8 cellular contexts compared by ENCODE assay signal in the genomic region with DNA sequence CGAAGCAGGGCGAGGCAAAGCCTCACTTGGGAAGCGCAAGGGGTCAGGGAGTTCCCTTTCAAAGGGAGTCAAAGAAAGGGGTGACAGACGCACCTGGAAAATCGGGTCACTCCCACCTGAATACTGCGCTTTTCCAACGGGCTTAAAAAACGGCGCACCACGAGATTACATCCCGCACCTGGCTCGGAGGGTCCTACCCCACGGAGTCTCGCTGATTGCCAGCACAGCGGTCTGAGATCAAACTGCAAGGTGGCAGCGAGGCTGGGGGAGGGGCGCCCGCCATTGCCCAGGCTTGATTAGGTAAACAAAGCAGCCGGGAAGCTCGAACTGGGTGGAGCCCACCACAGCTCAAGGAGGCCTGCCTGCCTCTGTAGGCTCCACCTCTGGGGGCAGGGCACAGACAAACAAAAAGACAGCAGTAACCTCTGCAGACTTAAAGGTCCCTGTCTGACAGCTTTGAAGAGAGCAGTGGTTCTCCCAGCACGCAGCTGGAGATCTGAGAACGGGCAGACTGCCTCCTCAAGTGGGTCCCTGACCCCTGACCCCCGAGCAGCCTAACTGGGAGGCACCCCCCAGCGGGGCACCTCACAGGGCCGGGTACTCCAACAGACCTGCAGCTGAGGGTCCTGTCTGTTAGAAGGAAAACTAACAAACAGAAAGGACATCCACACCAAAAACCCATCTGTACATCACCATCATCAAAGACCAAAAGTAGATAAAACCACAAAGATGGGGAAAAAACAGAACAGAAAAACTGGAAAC.
A peak's percentile ranks its signal among the peaks of the same experiment; 100 is the strongest.
DNase-seq lines count a peak whose midpoint lies in the region; ATAC-seq and TF ChIP-seq lines count a peak whose summit lies in the region.
"Not testable (repeated sequence)": the region's sequence is repeated elsewhere in the genome, so short reads cannot be mapped to it uniquely, and the experiment has no call there.

No MANE protein-coding gene starts in this region.

- peaks cover 23% of the 10 kb centered on the region for H3K4me1 Mint-ChIP-seq in GM23338
- peaks cover 12% of the 10 kb centered on the region for H3K4me1 Mint-ChIP-seq in activated naive CD4-positive, alpha-beta T cell treated with anti-CD3 and anti-CD28 coated beads, Interleukin-2, amount 10 ng/mL, durations not matched to agents 7 days and 5 days
- H3K4me1 Mint-ChIP-seq in dendritic cell treated with granulocyte-macrophage colony-stimulating factor and Interleukin-4, amounts not matched to agents 40 ng/mL and 50 ng/mL, for 4 days (ENCODE audit: low read depth) = peaks cover 19% of the 10 kb centered on the region

- not testable (repeated sequence) for H3K9me3 ChIP-seq in left ventricle myocardium inferior (replicated peaks); mesenchymal stem cell (ENCODE audit: control insufficient read depth, low read length); trophoblast cell (ENCODE audit: insufficient read depth, low read depth, low read length); upper lobe of left lung

- peak overlapping the region; percentile 26; the same call in 1 of the 2 replicates for H3K27ac ChIP-seq in GM23338 (ENCODE audit: low read depth)
- H3K27ac ChIP-seq in left ventricle myocardium inferior (replicated peaks); mesenchymal stem cell (ENCODE audit: low read length, poor library complexity, severe bottlenecking); trophoblast cell (ENCODE audit: low read depth, low read length): not testable (repeated sequence)
- peak overlapping the region in 1 of 4 donors; percentile 52 for H3K27ac ChIP-seq in upper lobe of left lung

- peak overlapping the region; percentile 91 for H3K27ac Mint-ChIP-seq in GM23338
- peak overlapping the region; percentile 19 for H3K27ac Mint-ChIP-seq in activated naive CD4-positive, alpha-beta T cell treated with anti-CD3 and anti-CD28 coated beads, Interleukin-2, amount 10 ng/mL, durations not matched to agents 7 days and 5 days
- not testable (repeated sequence) for H3K27ac Mint-ChIP-seq in dendritic cell treated with granulocyte-macrophage colony-stimulating factor and Interleukin-4, amounts not matched to agents 40 ng/mL and 50 ng/mL, for 4 days

- peak; percentile 50 for ATAC-seq in GM23338
- ATAC-seq in upper lobe of left lung (ENCODE audit: low FRiP score in 2 of 2) = not testable (repeated sequence)

- H3K4ac ChIP-seq in mesenchymal stem cell (ENCODE audit: low read depth in 1 of 2, low read length in 2 of 2) = peak overlapping the region in 1 of 2 experiments; percentile 69
- H3K4ac ChIP-seq in trophoblast cell (ENCODE audit: low read depth, low read length) = not testable (repeated sequence)

- CTCF ChIA-PET in activated naive CD4-positive, alpha-beta T cell treated with anti-CD3 and anti-CD28 coated beads, Interleukin-2, amount 10 ng/mL, durations not matched to agents 7 days and 5 days (lab: Charles Lee) = not testable (repeated sequence)

- not testable (repeated sequence) for H3K27me3 ChIP-seq in GM23338 (ENCODE audit: insufficient read depth); left ventricle myocardium inferior (ENCODE audit: low read depth); mesenchymal stem cell (ENCODE audit: control insufficient read depth in 1 of 2, insufficient read depth in 1 of 2, low read length in 2 of 2); trophoblast cell (ENCODE audit: insufficient read depth, low read length); upper lobe of left lung

- H3K4me3 ChIP-seq in GM23338 = peak overlapping the region; percentile 62
- peak overlapping the region; percentile 45 for H3K4me3 ChIP-seq in left ventricle myocardium inferior
- H3K4me3 ChIP-seq in mesenchymal stem cell (ENCODE audit: insufficient read depth in 1 of 2, low read depth in 1 of 2, low read length in 2 of 2) = peak overlapping the region; percentile 26 to 47
- H3K4me3 ChIP-seq in trophoblast cell (ENCODE audit: low read depth, low read length) = peak overlapping the region; percentile 61
- H3K4me3 ChIP-seq in upper lobe of left lung = peak overlapping the region in 3 of 4 donors; percentile 17 to 32 (median 28)

- H2AK5ac ChIP-seq in mesenchymal stem cell (ENCODE audit: low read length, severe bottlenecking); trophoblast cell (ENCODE audit: low read length): not testable (repeated sequence)

- H3K4me3 Mint-ChIP-seq in GM23338 = peak overlapping the region; percentile 89
- peak overlapping the region; percentile 73 for H3K4me3 Mint-ChIP-seq in activated naive CD4-positive, alpha-beta T cell treated with anti-CD3 and anti-CD28 coated beads, Interleukin-2, amount 10 ng/mL, durations not matched to agents 7 days and 5 days
- H3K4me3 Mint-ChIP-seq in dendritic cell treated with granulocyte-macrophage colony-stimulating factor and Interleukin-4, amounts not matched to agents 40 ng/mL and 50 ng/mL, for 4 days = peak overlapping the region; percentile 6

- H3F3A ChIP-seq in GM23338 (replicated peaks; ENCODE audit: low read depth) = not testable (repeated sequence)

- peak overlapping the region; percentile 58 for H3K9ac ChIP-seq in mesenchymal stem cell (ENCODE audit: low read length)
- not testable (repeated sequence) for H3K9ac ChIP-seq in trophoblast cell (ENCODE audit: low read length)

- H4K8ac ChIP-seq in mesenchymal stem cell (ENCODE audit: low read length) = peak overlapping the region; percentile 35
- H4K8ac ChIP-seq in trophoblast cell (ENCODE audit: low read depth, low read length) = peak overlapping the region; percentile 24

- H4K91ac ChIP-seq in mesenchymal stem cell (ENCODE audit: low read length) (peak overlapping the region; percentile 75), trophoblast cell (ENCODE audit: low read depth, low read length) (peak overlapping the region; percentile 3)

- H4K12ac ChIP-seq in trophoblast cell (ENCODE audit: low read depth, low read length) = not testable (repeated sequence)

- not testable (repeated sequence) for TF ChIP-seq POLR2A in upper lobe of left lung (IDR thresholded peaks at IDR 0.05)

- H3K4me2 ChIP-seq in GM23338 (peak overlapping the region; percentile 76), mesenchymal stem cell (ENCODE audit: low read length, poor library complexity, severe bottlenecking) (peak overlapping the region; percentile 34), trophoblast cell (ENCODE audit: low read length) (peak overlapping the region; percentile 71)

- H3K23ac ChIP-seq in mesenchymal stem cell (ENCODE audit: low read length in 2 of 2); trophoblast cell (ENCODE audit: low read length): not testable (repeated sequence)

- not testable (repeated sequence) for H3K79me1 ChIP-seq in mesenchymal stem cell (replicated peaks; ENCODE audit: low read length, poor library complexity, severe bottlenecking); trophoblast cell (ENCODE audit: low read length)

- intact Hi-C loops in dendritic cell treated with granulocyte-macrophage colony-stimulating factor and Interleukin-4, amounts not matched to agents 40 ng/mL and 50 ng/mL, for 4 days (cut with micrococcal nuclease); left ventricle myocardium inferior (cut with micrococcal nuclease): not testable (repeated sequence)

- H2BK15ac ChIP-seq in mesenchymal stem cell (ENCODE audit: low read depth, poor library complexity, severe bottlenecking) = not testable (repeated sequence)

- peak overlapping the region; percentile 15 for H2BK120ac ChIP-seq in mesenchymal stem cell (ENCODE audit: low read depth, low read length)
- H2BK120ac ChIP-seq in trophoblast cell (ENCODE audit: insufficient read depth, low read length, poor library complexity) = not testable (repeated sequence)

- not testable (repeated sequence) for H2AFZ ChIP-seq in GM23338; mesenchymal stem cell (ENCODE audit: low read depth, low read length)
- H2AFZ ChIP-seq in trophoblast cell (ENCODE audit: insufficient read depth, low read length, poor library complexity) = peak overlapping the region; percentile 35

- not testable (repeated sequence) for H2BK5ac ChIP-seq in mesenchymal stem cell (ENCODE audit: low read depth, low read length, poor library complexity, severe bottlenecking); trophoblast cell (ENCODE audit: low read depth, low read length, poor library complexity)

- H3K4me1 ChIP-seq in GM23338 (ENCODE audit: insufficient read depth); left ventricle myocardium inferior; mesenchymal stem cell (ENCODE audit: control insufficient read depth, insufficient read depth, low read depth, low read length); trophoblast cell (ENCODE audit: control insufficient read depth in 1 of 2, insufficient read depth in 2 of 2, low read length in 2 of 2); upper lobe of left lung: not testable (repeated sequence)

- TF ChIP-seq CTCF in GM23338 (conservative IDR thresholded peaks at IDR 0.05; ENCODE audit: low read depth in 2 of 2); left ventricle myocardium inferior (IDR thresholded peaks at IDR 0.05; ENCODE audit: borderline replicate concordance); upper lobe of left lung (IDR thresholded peaks at IDR 0.05): not testable (repeated sequence)

- H2BK12ac ChIP-seq in mesenchymal stem cell (ENCODE audit: low read length in 2 of 2); trophoblast cell (ENCODE audit: low read length): not testable (repeated sequence)

- not testable (repeated sequence) for H3K36me3 ChIP-seq in GM23338 (ENCODE audit: insufficient read depth); left ventricle myocardium inferior; mesenchymal stem cell (ENCODE audit: control insufficient read depth in 1 of 2, insufficient read depth in 2 of 2, low read depth in 1 of 2, low read length in 2 of 2); trophoblast cell (ENCODE audit: control insufficient read depth in 1 of 2, insufficient read depth in 2 of 2, low read length in 2 of 2); upper lobe of left lung

- peak overlapping the region in 1 of 2 experiments; percentile 60 for H3K14ac ChIP-seq in mesenchymal stem cell (ENCODE audit: low read length in 2 of 2)
- H3K14ac ChIP-seq in trophoblast cell (ENCODE audit: low read length) = not testable (repeated sequence)

- H4K20me1 ChIP-seq in GM23338 (replicated peaks; ENCODE audit: insufficient read depth) = not testable (repeated sequence)

- H3K27me3 Mint-ChIP-seq in GM23338 (ENCODE audit: insufficient read depth, low read depth, poor library complexity) = peaks cover 11% of the 10 kb centered on the region
- H3K27me3 Mint-ChIP-seq in activated naive CD4-positive, alpha-beta T cell treated with anti-CD3 and anti-CD28 coated beads, Interleukin-2, amount 10 ng/mL, durations not matched to agents 7 days and 5 days; dendritic cell treated with granulocyte-macrophage colony-stimulating factor and Interleukin-4, amounts not matched to agents 40 ng/mL and 50 ng/mL, for 4 days: not testable (repeated sequence)

- not testable (repeated sequence) for TF ChIP-seq EP300 in upper lobe of left lung (IDR thresholded peaks at IDR 0.05)

- H3K18ac ChIP-seq in mesenchymal stem cell (ENCODE audit: low read depth in 1 of 2, low read length in 2 of 2) = peak overlapping the region in 1 of 2 experiments; percentile 61
- H3K18ac ChIP-seq in trophoblast cell (ENCODE audit: low read length) = not testable (repeated sequence)

- not testable (repeated sequence) for H3K9me3 Mint-ChIP-seq in GM23338; activated naive CD4-positive, alpha-beta T cell treated with anti-CD3 and anti-CD28 coated beads, Interleukin-2, amount 10 ng/mL, durations not matched to agents 7 days and 5 days; dendritic cell treated with granulocyte-macrophage colony-stimulating factor and Interleukin-4, amounts not matched to agents 40 ng/mL and 50 ng/mL, for 4 days

- not testable (repeated sequence) for H3K36me3 Mint-ChIP-seq in GM23338 (ENCODE audit: low read depth); activated naive CD4-positive, alpha-beta T cell treated with anti-CD3 and anti-CD28 coated beads, Interleukin-2, amount 10 ng/mL, durations not matched to agents 7 days and 5 days
- peaks cover 41% of the 10 kb centered on the region for H3K36me3 Mint-ChIP-seq in dendritic cell treated with granulocyte-macrophage colony-stimulating factor and Interleukin-4, amounts not matched to agents 40 ng/mL and 50 ng/mL, for 4 days (ENCODE audit: low read depth)

- H3K79me2 ChIP-seq in GM23338 (replicated peaks; ENCODE audit: insufficient read depth); trophoblast cell (ENCODE audit: control insufficient read depth, insufficient read depth, low read length, poor library complexity): not testable (repeated sequence)

- DNase-seq in GM23338 (ENCODE audit: low spot score); activated naive CD4-positive, alpha-beta T cell treated with anti-CD3 and anti-CD28 coated beads, Interleukin-2, amount 10 ng/mL, durations not matched to agents 7 days and 5 days; mesenchymal stem cell; trophoblast cell; upper lobe of left lung: not testable (repeated sequence)
- peak; percentile 63 for DNase-seq in NCI-H69 (lab: John Stamatoyannopoulos, UW)
- DNase-seq in left ventricle myocardium inferior = peak; percentile 2

- WGBS in mesenchymal stem cell = 6% methylated on average over 12 of the region's 25 CpGs
- WGBS in trophoblast cell (ENCODE audit: extremely low coverage, insufficient coverage, insufficient read length) = no CpG with 5 or more reads among the region's 25 CpGs
- WGBS in upper lobe of left lung, 2 donors = 49 to 58% methylated on average over 15 to 20 of the region's 25 CpGs

- not testable (repeated sequence) for H3K9me2 ChIP-seq in GM23338 (ENCODE audit: insufficient read depth)

Comparison
In these comparisons a context has a peak if more than half of its experiments do, and no peak if none do; other contexts are left out.
1. H3K4me3 Mint-ChIP-seq: peak in every context shown above with its lines; median percentile 89 in GM23338; 73 in activated naive CD4-positive, alpha-beta T cell treated with anti-CD3 and anti-CD28 coated beads, Interleukin-2, amount 10 ng/mL, durations not matched to agents 7 days and 5 days; 6 in dendritic cell treated with granulocyte-macrophage colony-stimulating factor and Interleukin-4, amounts not matched to agents 40 ng/mL and 50 ng/mL, for 4 days.